Comparison of ENCODE assay signal across 3 cellular contexts in the genomic region with DNA sequence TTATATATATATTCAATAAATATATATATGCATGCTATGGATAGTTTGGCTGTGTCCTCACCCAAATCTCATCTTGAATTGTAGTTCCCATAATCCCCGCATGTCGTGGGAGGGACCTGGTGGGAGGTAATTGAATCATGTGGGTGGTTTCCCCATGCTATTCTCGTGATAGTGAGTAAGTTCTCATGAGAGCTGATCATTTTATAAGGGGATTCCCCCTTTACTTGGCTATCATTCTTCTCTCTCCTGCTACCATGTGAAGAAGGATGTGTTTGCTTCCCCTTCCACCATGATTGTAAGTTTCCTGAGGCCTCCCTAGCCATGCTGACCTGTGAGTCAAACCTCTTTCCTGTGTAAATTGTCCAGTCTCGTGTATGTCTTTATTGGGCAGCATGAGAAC. TPM values are rescaled to one million over a fixed set of nuclear protein-coding genes. Genes with fewer than 3 reads are reported as not detected.
"Had no signal": no experiment of that assay in that cellular context is flagged by ENCODE, and none has a peak within 500 bp of the region (broad histone marks: within the 10 kb centered on the region; RNA-seq: fewer than 3 reads in every experiment).

No MANE protein-coding gene starts in this region.

RNA-seq across cellular contexts. Expression of gene GBP6, which starts 10.0 kb away (rescaled TPM):
- total RNA-seq: ascending aorta, chondrocyte, WTC11 had no signal
